Comparison of ENCODE assay signal across 16 cellular contexts in genomic region chr18:25066536-25066935, GRCh38.
DNase-seq lines count a peak whose midpoint lies in the region; ATAC-seq and TF ChIP-seq lines count a peak whose summit lies in the region.
"Had no signal": no experiment of that assay in that cellular context is flagged by ENCODE, and none has a peak within 500 bp of the region (broad histone marks: within the 10 kb centered on the region; RNA-seq: fewer than 3 reads in every experiment).

No MANE protein-coding gene starts in this region.

- peak overlapping the region in 4 of 5 experiments; percentile 9 to 30 (median 12) for H3K27ac Mint-ChIP-seq in brain
- H3K27ac Mint-ChIP-seq in naive thymus-derived CD8-positive, alpha-beta T cell, result no peak overlapping the region
- H3K27ac Mint-ChIP-seq: CD4-positive, alpha-beta T cell; H9 had no signal

- no peaks in the 10 kb centered on the region for H3K9me3 Mint-ChIP-seq in brain
- H3K9me3 Mint-ChIP-seq in naive thymus-derived CD8-positive, alpha-beta T cell, result no peaks in the 10 kb centered on the region
- H3K9me3 Mint-ChIP-seq: CD4-positive, alpha-beta T cell; H9 had no signal

- peaks cover 36% of the 10 kb centered on the region for H3K4me1 Mint-ChIP-seq in brain
- H3K4me1 Mint-ChIP-seq in naive thymus-derived CD8-positive, alpha-beta T cell, result no peaks in the 10 kb centered on the region

- H3K27me3 Mint-ChIP-seq in brain, result peaks cover 7% of the 10 kb centered on the region
- H3K27me3 Mint-ChIP-seq in naive thymus-derived CD8-positive, alpha-beta T cell, result peaks cover 0 to 4% (median 0%) of the 10 kb centered on the region in 5 donors
- H3K27me3 Mint-ChIP-seq: CD4-positive, alpha-beta T cell had no signal

- DNase-seq in AG08395 (ENCODE audit: low spot score) (peak; percentile 15), M059J (ENCODE audit: low read depth) (peak; percentile 51), myocyte (ENCODE audit: low read depth) (peak; percentile 49), NCI-H1048 (lab: John Stamatoyannopoulos, UW) (no peak)
- DNase-seq in naive thymus-derived CD8-positive, alpha-beta T cell, result no peak
- DNase-seq: 8988T; Caco-2; CD4-positive, alpha-beta T cell; H9; NCI-H1694 treated with DMSO at 0.1 percent for 48 hours; NCI-H2227 treated with DMSO at 0.1 percent for 48 hours; NCI-H510A treated with DMSO at 0.1 percent for 48 hours; NCI-H82 had no signal

- POLR2A ChIA-PET in naive thymus-derived CD8-positive, alpha-beta T cell (lab: Charles Lee), result no interaction called here

- H3K4me3 Mint-ChIP-seq in brain, result peak overlapping the region in 1 of 5 experiments; percentile 10
- H3K4me3 Mint-ChIP-seq in naive thymus-derived CD8-positive, alpha-beta T cell, result no peak overlapping the region
- H3K4me3 Mint-ChIP-seq: CD4-positive, alpha-beta T cell; H9 had no signal

- no peaks in the 10 kb centered on the region for H3K36me3 Mint-ChIP-seq in brain
- H3K36me3 Mint-ChIP-seq in naive thymus-derived CD8-positive, alpha-beta T cell, result no peaks in the 10 kb centered on the region

- ATAC-seq in GM21723 (IDR thresholded peaks at IDR 0.05; ENCODE audit: unreplicated experiment), result no peak
- no peak for ATAC-seq in naive thymus-derived CD8-positive, alpha-beta T cell
- ATAC-seq in GM18868 (IDR thresholded peaks at IDR 0.05; ENCODE audit: unreplicated experiment), result no peak

- TF ChIP-seq CTCF in brain (conservative IDR thresholded peaks at IDR 0.05), result no peak

Comparison
In these comparisons a context has a peak if more than half of its experiments do, and no peak if none do; other contexts are left out.
1. DNase-seq: peak in AG08395 (single experiment), M059J (single experiment) and myocyte (single experiment); none in naive thymus-derived CD8-positive, alpha-beta T cell (0 of 10) and NCI-H1048 (single experiment).
2. H3K27ac Mint-ChIP-seq: peak in brain (4 of 5); none in naive thymus-derived CD8-positive, alpha-beta T cell (0 of 10).